In the genomic region with DNA sequence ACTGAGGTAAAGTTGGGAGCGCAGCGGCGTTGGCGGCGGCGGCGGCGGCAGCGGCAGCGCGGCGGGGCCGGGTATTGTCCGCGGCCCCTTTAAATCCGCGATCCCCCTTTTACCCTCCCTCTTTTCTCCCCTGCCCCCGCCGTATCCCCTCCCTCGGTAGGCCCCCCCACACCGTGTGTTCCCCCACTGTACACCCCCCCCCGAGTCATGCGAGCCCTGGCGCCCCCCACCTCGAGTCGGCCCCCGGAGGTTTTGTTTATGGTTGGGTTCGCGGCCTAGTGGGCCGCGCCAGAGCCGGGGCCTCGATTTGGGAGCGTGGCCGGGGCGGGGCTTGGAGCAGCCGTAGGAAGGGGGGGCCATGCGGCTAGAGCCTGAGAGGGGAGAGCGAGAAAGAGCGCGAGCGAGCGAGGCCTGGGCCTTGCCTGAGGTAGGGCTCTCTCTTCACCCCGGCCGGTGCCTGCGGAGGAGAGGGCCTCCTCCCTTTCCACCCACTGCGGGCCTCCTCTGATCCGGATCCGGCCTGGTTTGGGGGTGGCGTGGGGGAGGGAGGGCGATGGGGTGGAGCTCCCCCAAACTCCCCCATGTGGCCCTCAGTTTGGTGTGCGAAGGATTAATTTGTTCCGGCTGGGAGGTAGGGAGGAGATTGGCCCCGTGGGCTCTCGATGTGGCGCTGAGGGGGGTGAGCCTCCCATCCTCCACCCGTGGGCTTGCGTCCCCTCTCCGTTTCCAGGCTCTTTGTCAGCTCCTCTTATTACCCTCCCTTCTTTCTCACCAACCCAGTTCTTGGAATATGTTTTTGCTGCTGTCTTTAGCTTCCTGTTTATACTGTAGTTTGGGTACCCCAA, we compare ENCODE assay signal across 9 cellular contexts. TPM values are rescaled to one million over a fixed set of nuclear protein-coding genes. Genes with fewer than 3 reads are reported as not detected.
DNase-seq lines count a peak whose midpoint lies in the region; ATAC-seq and TF ChIP-seq lines count a peak whose summit lies in the region.
"Had no signal": no experiment of that assay in that cellular context is flagged by ENCODE, and none has a peak within 500 bp of the region (broad histone marks: within the 10 kb centered on the region; RNA-seq: fewer than 3 reads in every experiment).

No MANE protein-coding gene starts in this region.

- peaks cover 72% of the 10 kb centered on the region for H4K20me1 ChIP-seq in Loucy (ENCODE audit: insufficient read depth, low read length, poor library complexity, severe bottlenecking)

- TF ChIP-seq CTCF in Calu3 (IDR thresholded peaks at IDR 0.05; ENCODE audit: unreplicated experiment) (no peak), Loucy (conservative IDR thresholded peaks at IDR 0.05; ENCODE audit: low read length) (no peak), coronary artery (IDR thresholded peaks at IDR 0.05) (no peak), right lobe of liver (IDR thresholded peaks at IDR 0.05) (no peak)

- peaks cover 73% of the 10 kb centered on the region for H3K36me3 Mint-ChIP-seq in Calu3 (ENCODE audit: insufficient read depth, unreplicated experiment)

- ATAC-seq in GM21515 (IDR thresholded peaks at IDR 0.05; ENCODE audit: unreplicated experiment): peak; percentile 27
- ATAC-seq in right lobe of liver: peak; percentile 19 to 54 (median 38)

- H3K9ac ChIP-seq in Loucy (ENCODE audit: low read depth, low read length, poor library complexity, severe bottlenecking): peak overlapping the region; percentile 97

- no peaks in the 10 kb centered on the region for H3K9me3 ChIP-seq in Loucy (ENCODE audit: insufficient read depth, low read depth, low read length)
- no peaks in the 10 kb centered on the region for H3K9me3 ChIP-seq in right lobe of liver

- H3K27ac ChIP-seq in coronary artery (peak overlapping the region; percentile 99 to 100), right lobe of liver (peak overlapping the region; percentile 90 to 99 (median 95))

- DNase-seq in Calu3 (peak; percentile 60), coronary artery (ENCODE audit: low spot score) (peak; percentile 82), right lobe of liver (peak; percentile 63 to 76 (median 64)), 8988T (no peak)
- DNase-seq in activated CD4-positive, alpha-beta T cell treated with anti-CD3 and anti-CD28 coated beads for 48 hours: peak; percentile 77
- DNase-seq in stimulated activated CD4-positive, alpha-beta T cell treated with anti-CD3 and anti-CD28 coated beads, Interleukin-4, amount 100 ng/mL, for 48 hours (ENCODE audit: low read depth in 2 of 2): peak; percentile 51 to 54

- no peak overlapping the region for H2AFZ ChIP-seq in Loucy (ENCODE audit: low read length)

- peak overlapping the region; percentile 80 for H3K4me3 Mint-ChIP-seq in Calu3 (ENCODE audit: low read depth, unreplicated experiment)

- no peaks in the 10 kb centered on the region for H3F3A ChIP-seq in Loucy (ENCODE audit: low read depth)

- no peaks in the 10 kb centered on the region for H3K9me3 Mint-ChIP-seq in Calu3 (ENCODE audit: low read depth, unreplicated experiment)

- intact Hi-C loops in Calu3 (cut with micrococcal nuclease; ENCODE audit: unreplicated experiment) (no loop called here), right lobe of liver (cut with DNase I) (no loop called here)

- peaks cover 95% of the 10 kb centered on the region for H3K79me2 ChIP-seq in Loucy (ENCODE audit: insufficient read depth, low read length)

- peak overlapping the region; percentile 88 for H3K27ac Mint-ChIP-seq in Calu3 (ENCODE audit: unreplicated experiment)

- CTCF ChIA-PET in Calu3 (lab: Charles Lee): interaction anchor here (0.5 to 1.0 kb wide), 3 partner anchors 17 to 388 kb away, joined by 3 to 7 read pairs (median 4); no protein-coding TSS in a partner anchor

- no peaks in the 10 kb centered on the region for H3K27me3 ChIP-seq in Loucy (ENCODE audit: insufficient read depth, low read length, poor library complexity, severe bottlenecking)
- no peaks in the 10 kb centered on the region for H3K27me3 ChIP-seq in right lobe of liver

- H3K4me1 ChIP-seq in Loucy (ENCODE audit: insufficient read depth, low read length, poor library complexity, severe bottlenecking) (peaks cover 62% of the 10 kb centered on the region), right lobe of liver (peaks cover 0 to 46% (median 18%) of the 10 kb centered on the region in 4 donors)

- H3K27me3 Mint-ChIP-seq in Calu3 (ENCODE audit: unreplicated experiment): no peaks in the 10 kb centered on the region

- H3K4me3 ChIP-seq in Loucy (ENCODE audit: low read length, poor library complexity, severe bottlenecking): peak overlapping the region; percentile 91
- peak overlapping the region; percentile 94 for H3K4me3 ChIP-seq in coronary artery
- H3K4me3 ChIP-seq in right lobe of liver: peak overlapping the region; percentile 73 to 81 (median 80)

- H3K4me1 Mint-ChIP-seq in Calu3 (ENCODE audit: low read depth, unreplicated experiment): peaks cover 35% of the 10 kb centered on the region

- peak overlapping the region; percentile 99 for H3K4me2 ChIP-seq in Loucy (ENCODE audit: low read depth, low read length, poor library complexity, severe bottlenecking)

- 0% methylated on average over 10 of the region's 59 CpGs for WGBS in right lobe of liver (ENCODE audit: insufficient coverage, low coverage, low lambda C conversion rate, missing lambda C conversion rate)

- no peaks in the 10 kb centered on the region for H3K9me2 ChIP-seq in Loucy (replicated peaks; ENCODE audit: low read depth, low read length)

- H3K36me3 ChIP-seq in Loucy (ENCODE audit: insufficient read depth, low read length) (peaks cover 15% of the 10 kb centered on the region), right lobe of liver (peaks cover 0 to 39% (median 5%) of the 10 kb centered on the region in 4 donors)

- BruUV-seq in Calu3 (replicated peaks; lab: Mats Ljungman, UMichigan): no TSS peak

- TF ChIP-seq POLR2A in right lobe of liver (IDR thresholded peaks at IDR 0.05): peak; percentile 13

RNA-seq across cellular contexts. Expression of gene UBAP2L, which starts 0.4 kb away (rescaled TPM):
- total RNA-seq in Calu3 (2022) (245 and 250 TPM in 2 replicates), right lobe of liver (10 to 100 TPM; 26.8 to 57.2 (median 40.4) TPM)

RNA-seq across cellular contexts. Expression of gene CFAP141, which starts 15.1 kb away (rescaled TPM):
- total RNA-seq in Calu3 (2022) (not detected in 2 replicates), right lobe of liver (not detected)
- total RNA-seq: subcutaneous adipose tissue had no signal

RNA-seq across cellular contexts. Expression of gene TPM3, which starts 29.3 kb away (rescaled TPM):
- 564 and 582 TPM in 2 replicates for total RNA-seq in Calu3 (2022)
- total RNA-seq in right lobe of liver: 100 to 1,000 TPM in 3 of 6 experiments, 10 to 100 TPM in 3; 76.3 to 189 (median 120) TPM

RNA-seq across cellular contexts. Expression of gene HAX1, which starts 51.2 kb away (rescaled TPM):
- 112 and 129 TPM in 2 replicates for total RNA-seq in Calu3 (2022)
- total RNA-seq in right lobe of liver: 10 to 100 TPM; 40.2 to 82.0 (median 44.9) TPM
